ENCODE assay signal across 18 cellular contexts in genomic region chr1:9352364-9353140, GRCh38. TPM values are rescaled to one million over a fixed set of nuclear protein-coding genes. Genes with fewer than 3 reads are reported as not detected.
DNase-seq lines count a peak whose midpoint lies in the region; ATAC-seq, FAIRE-seq and TF ChIP-seq lines count a peak whose summit lies in the region.
"Had no signal": no experiment of that assay in that cellular context is flagged by ENCODE, and none has a peak within 500 bp of the region (broad histone marks: within the 10 kb centered on the region; RNA-seq: fewer than 3 reads in every experiment).

No MANE protein-coding gene starts in this region.

- H3K9ac ChIP-seq in H1 (replicated peaks in 1 of 4; ENCODE audit: extremely low read depth in 1 of 4, low read depth in 3 of 4, low read length in 3 of 4) (no peak overlapping the region), neural progenitor cell (no peak overlapping the region)

- intact Hi-C loops in Right ventricle myocardium superior (cut with DNase I): no loop called here
- intact Hi-C loops in aorta (cut with DNase I): no loop called here

- no peak for TF ChIP-seq POLR2A in H1 (IDR thresholded peaks at IDR 0.05; ENCODE audit: control extremely low read depth in 1 of 2, low read depth in 2 of 2, low read length in 2 of 2)

- TF ChIP-seq RAD21 in H1 (IDR thresholded peaks at IDR 0.05 in 1 of 2, conservative IDR thresholded peaks at IDR 0.05 in 1 of 2; ENCODE audit: low read depth in 2 of 2, low read length in 2 of 2): no peak

- TF ChIP-seq EP300 in H1 (IDR thresholded peaks at IDR 0.05; ENCODE audit: borderline replicate concordance in 1 of 2, low read depth in 2 of 2, low read length in 2 of 2): no peak

- no peaks in the 10 kb centered on the region for H3K36me3 Mint-ChIP-seq in neural progenitor cell
- no peaks in the 10 kb centered on the region for H3K36me3 Mint-ChIP-seq in activated CD8-positive, alpha-beta T cell treated with anti-CD3 and anti-CD28 coated beads, Interleukin-2, amount 10 ng/mL, durations not matched to agents 7 days and 5 days (ENCODE audit: low read depth)
- no peaks in the 10 kb centered on the region for H3K36me3 Mint-ChIP-seq in activated naive CD8-positive, alpha-beta T cell treated with anti-CD3 and anti-CD28 coated beads, Interleukin-2, amount 50 U/mL, for 24 hours (ENCODE audit: low read depth)
- H3K36me3 Mint-ChIP-seq: activated naive CD8-positive, alpha-beta T cell treated with anti-CD3 and anti-CD28 coated beads for 36 hours had no signal

- no peak overlapping the region for H2BK12ac ChIP-seq in H1 (ENCODE audit: low read depth, low read length)

- H3K56ac ChIP-seq in H1 (replicated peaks; ENCODE audit: insufficient read length, low read depth, low read length): no peak overlapping the region

- H3K4me2 ChIP-seq in H1 (ENCODE audit: insufficient read depth in 1 of 2, low read depth in 2 of 2, low read length in 2 of 2) (no peak overlapping the region), neural progenitor cell (no peak overlapping the region)

- no peak overlapping the region for H3K27ac Mint-ChIP-seq in neural progenitor cell
- H3K27ac Mint-ChIP-seq in activated CD8-positive, alpha-beta T cell treated with anti-CD3 and anti-CD28 coated beads, Interleukin-2, amount 10 ng/mL, durations not matched to agents 7 days and 5 days: no peak overlapping the region
- H3K27ac Mint-ChIP-seq in activated naive CD8-positive, alpha-beta T cell treated with anti-CD3 and anti-CD28 coated beads, Interleukin-2, amount 50 U/mL, for 24 hours: no peak overlapping the region
- H3K27ac Mint-ChIP-seq: activated naive CD8-positive, alpha-beta T cell treated with anti-CD3 and anti-CD28 coated beads for 36 hours; T-cell had no signal

- H3K9me3 ChIP-seq in cardiac muscle cell (ENCODE audit: low read depth): no peaks in the 10 kb centered on the region
- no peaks in the 10 kb centered on the region for H3K9me3 ChIP-seq in H1 (ENCODE audit: insufficient read depth in 2 of 2, low read depth in 1 of 2, low read length in 1 of 2)
- H3K9me3 ChIP-seq in neural progenitor cell (ENCODE audit: low read depth): no peaks in the 10 kb centered on the region
- H3K9me3 ChIP-seq in aorta (ENCODE audit: control insufficient read depth, low read length): no peaks in the 10 kb centered on the region
- H3K9me3 ChIP-seq: heart left ventricle had no signal

- H3F3A ChIP-seq in neural progenitor cell (ENCODE audit: low read depth): no peaks in the 10 kb centered on the region

- H4K5ac ChIP-seq in H1 (ENCODE audit: insufficient read length, low read depth, low read length): no peak overlapping the region

- no peak overlapping the region for H4K91ac ChIP-seq in H1 (replicated peaks; ENCODE audit: insufficient read length, low read length)

- no peaks in the 10 kb centered on the region for H3K36me3 ChIP-seq in cardiac muscle cell
- H3K36me3 ChIP-seq in H1 (ENCODE audit: control insufficient read depth in 2 of 4, insufficient read depth in 4 of 4, low read length in 3 of 4): no peaks in the 10 kb centered on the region; a peak in 1 of 8 replicates
- H3K36me3 ChIP-seq in neural progenitor cell: no peaks in the 10 kb centered on the region
- H3K36me3 ChIP-seq in aorta (ENCODE audit: control insufficient read depth in 1 of 2, insufficient read depth in 2 of 2, low read length in 1 of 2): peaks cover 0 to 4% of the 10 kb centered on the region in 2 donors

- peak overlapping the region; percentile 18 for H3K27ac ChIP-seq in cardiac muscle cell
- H3K27ac ChIP-seq in H1 (ENCODE audit: low read depth, low read length): no peak overlapping the region
- H3K27ac ChIP-seq in neural progenitor cell: no peak overlapping the region
- H3K27ac ChIP-seq in aorta (ENCODE audit: low read depth in 1 of 2, low read length in 2 of 2): peak overlapping the region; percentile 32 to 67

- H2BK15ac ChIP-seq in H1 (ENCODE audit: low read length): no peak overlapping the region

- ATAC-seq in Right ventricle myocardium superior (ENCODE audit: poor library complexity) (no peak), aorta (ENCODE audit: low FRiP score) (no peak)
- ATAC-seq in activated CD8-positive, alpha-beta T cell treated with anti-CD3 and anti-CD28 coated beads, Interleukin-2, amount 10 ng/mL, durations not matched to agents 7 days and 5 days: no peak
- no peak for ATAC-seq in activated naive CD8-positive, alpha-beta T cell treated with anti-CD3 and anti-CD28 coated beads, Interleukin-2, amount 50 U/mL, for 24 hours
- ATAC-seq: activated CD4-positive, CD25-positive, alpha-beta regulatory T cell treated with anti-CD3 and anti-CD28 coated beads, Interleukin-2, amount 50 U/mL, for 24 hours; heart left ventricle; T-cell had no signal

- H3K4me1 ChIP-seq in cardiac muscle cell (ENCODE audit: low read depth) (peaks cover 6% of the 10 kb centered on the region), H1 (replicated peaks in 1 of 4; ENCODE audit: control insufficient read depth in 3 of 4, insufficient read depth in 4 of 4, low read length in 3 of 4) (peaks cover under 1 to 18% (median 6%) of the 10 kb centered on the region in 4 experiments), neural progenitor cell (peaks cover 6% of the 10 kb centered on the region), aorta (ENCODE audit: control insufficient read depth in 1 of 2, insufficient read depth in 2 of 2, low read length in 2 of 2) (no peaks in the 10 kb centered on the region)

- H3K23ac ChIP-seq in H1 (ENCODE audit: insufficient read length): no peak overlapping the region

- no peak for TF ChIP-seq CTCF in cardiac muscle cell (IDR thresholded peaks at IDR 0.05; ENCODE audit: low read depth, low read length)
- TF ChIP-seq CTCF in H1 (IDR thresholded peaks at IDR 0.05; ENCODE audit: control extremely low read depth in 1 of 3, insufficient read depth in 1 of 3, low read depth in 1 of 3, low read length in 3 of 3): no peak
- peak; percentile 43 for TF ChIP-seq CTCF in neural progenitor cell (IDR thresholded peaks at IDR 0.05)

- H3K14ac ChIP-seq in H1 (ENCODE audit: insufficient read length): no peak overlapping the region

- H3K27me3 Mint-ChIP-seq in neural progenitor cell (ENCODE audit: insufficient read depth, low read depth): peaks cover 5% of the 10 kb centered on the region
- no peaks in the 10 kb centered on the region for H3K27me3 Mint-ChIP-seq in activated CD8-positive, alpha-beta T cell treated with anti-CD3 and anti-CD28 coated beads, Interleukin-2, amount 10 ng/mL, durations not matched to agents 7 days and 5 days (ENCODE audit: low read depth)
- H3K27me3 Mint-ChIP-seq in activated naive CD8-positive, alpha-beta T cell treated with anti-CD3 and anti-CD28 coated beads, Interleukin-2, amount 50 U/mL, for 24 hours: no peaks in the 10 kb centered on the region
- H3K27me3 Mint-ChIP-seq: activated naive CD8-positive, alpha-beta T cell treated with anti-CD3 and anti-CD28 coated beads for 36 hours; T-cell had no signal

- 78% methylated on average over 17 of the region's 22 CpGs; no CpG with 5 or more reads in 1 of the 2 experiments for WGBS in H1 (ENCODE audit: extremely low coverage in 1 of 2, insufficient coverage in 1 of 2, insufficient read length in 1 of 2, insufficient replicate concordance in 2 of 2, low coverage in 1 of 2, low lambda C conversion rate in 2 of 2, missing lambda C conversion rate in 1 of 2), 2 experiments
- 16 to 24% methylated on average over 20 to 22 of the region's 22 CpGs for WGBS in aorta, 2 donors

- H3K79me2 ChIP-seq in H1 (ENCODE audit: control insufficient read depth in 1 of 2, insufficient read depth in 2 of 2, low read length in 2 of 2): no peaks in the 10 kb centered on the region
- H3K79me2 ChIP-seq in neural progenitor cell (ENCODE audit: low read depth): no peaks in the 10 kb centered on the region

- H3K4me3 Mint-ChIP-seq in neural progenitor cell: no peak overlapping the region
- no peak overlapping the region for H3K4me3 Mint-ChIP-seq in activated CD8-positive, alpha-beta T cell treated with anti-CD3 and anti-CD28 coated beads, Interleukin-2, amount 10 ng/mL, durations not matched to agents 7 days and 5 days
- no peak overlapping the region for H3K4me3 Mint-ChIP-seq in activated naive CD8-positive, alpha-beta T cell treated with anti-CD3 and anti-CD28 coated beads, Interleukin-2, amount 50 U/mL, for 24 hours
- H3K4me3 Mint-ChIP-seq: activated naive CD8-positive, alpha-beta T cell treated with anti-CD3 and anti-CD28 coated beads for 36 hours; T-cell had no signal

- H3K4ac ChIP-seq in H1 (replicated peaks; ENCODE audit: insufficient read length, low read depth, low read length): no peak overlapping the region

- H2AFZ ChIP-seq in H1 (ENCODE audit: low read length) (no peak overlapping the region), neural progenitor cell (replicated peaks) (no peak overlapping the region)

- CTCF ChIA-PET in H1 (lab: Charles Lee; ENCODE audit: partially characterized antibody): interaction anchor here (0.8 to 1.6 kb wide), 8 partner anchors 10 to 139 kb away, joined by 3 read pairs; no protein-coding TSS in a partner anchor
- CTCF ChIA-PET in activated CD8-positive, alpha-beta T cell treated with anti-CD3 and anti-CD28 coated beads, Interleukin-2, amount 10 ng/mL, durations not matched to agents 7 days and 5 days (lab: Charles Lee): no interaction called here

- H2BK5ac ChIP-seq in H1 (ENCODE audit: low read depth, low read length): no peak overlapping the region

- no peak overlapping the region for H2BK20ac ChIP-seq in H1 (ENCODE audit: low read length)

- H4K20me1 ChIP-seq in H1 (replicated peaks in 1 of 2; ENCODE audit: control insufficient read depth in 1 of 2, insufficient read depth in 2 of 2, low read length in 2 of 2) (peaks cover 0 to 5% of the 10 kb centered on the region in 2 experiments), neural progenitor cell (ENCODE audit: low read depth) (no peaks in the 10 kb centered on the region)

- no peaks in the 10 kb centered on the region for H3K79me1 ChIP-seq in H1 (ENCODE audit: low read depth, low read length)

- H3K27me3 ChIP-seq in cardiac muscle cell (no peaks in the 10 kb centered on the region), H1 (replicated peaks in 1 of 4; ENCODE audit: control insufficient read depth in 3 of 4, extremely low read depth in 1 of 4, insufficient read depth in 3 of 4, low read length in 3 of 4) (no peaks in the 10 kb centered on the region), neural progenitor cell (no peaks in the 10 kb centered on the region), aorta (ENCODE audit: control insufficient read depth in 1 of 2, insufficient read depth in 2 of 2, low read length in 1 of 2) (no peaks in the 10 kb centered on the region)
- H3K27me3 ChIP-seq: heart left ventricle had no signal

- H4K8ac ChIP-seq in H1 (ENCODE audit: extremely low read depth, insufficient read depth, low read length): peak overlapping the region; percentile 16; the same call in 1 of the 2 replicates

- POLR2A ChIA-PET in H1 (lab: Charles Lee; ENCODE audit: partially characterized antibody): interaction anchor here (1.5 to 1.6 kb wide), 2 partner anchors 13 to 15 kb away, joined by 3 read pairs; no protein-coding TSS in a partner anchor
- POLR2A ChIA-PET in activated CD8-positive, alpha-beta T cell treated with anti-CD3 and anti-CD28 coated beads, Interleukin-2, amount 10 ng/mL, durations not matched to agents 7 days and 5 days (lab: Charles Lee): no interaction called here

- no peak for FAIRE-seq in H1 (lab: Jason Lieb, UNC)
- FAIRE-seq: RCC 7860 had no signal

- no peak overlapping the region for H3K18ac ChIP-seq in H1 (ENCODE audit: extremely low read depth, low read length)

- no peak overlapping the region for H2AK5ac ChIP-seq in H1 (ENCODE audit: low read depth, low read length)

- peaks cover 16% of the 10 kb centered on the region for H3K4me1 Mint-ChIP-seq in neural progenitor cell
- H3K4me1 Mint-ChIP-seq in activated CD8-positive, alpha-beta T cell treated with anti-CD3 and anti-CD28 coated beads, Interleukin-2, amount 10 ng/mL, durations not matched to agents 7 days and 5 days (ENCODE audit: low read depth): no peaks in the 10 kb centered on the region
- no peaks in the 10 kb centered on the region for H3K4me1 Mint-ChIP-seq in activated naive CD8-positive, alpha-beta T cell treated with anti-CD3 and anti-CD28 coated beads, Interleukin-2, amount 50 U/mL, for 24 hours
- H3K4me1 Mint-ChIP-seq: activated naive CD8-positive, alpha-beta T cell treated with anti-CD3 and anti-CD28 coated beads for 36 hours had no signal

- H3K4me3 ChIP-seq in cardiac muscle cell (no peak overlapping the region), H1 (ENCODE audit: extremely low read depth in 1 of 4, insufficient read depth in 2 of 4, low read depth in 3 of 4, low read length in 4 of 4) (no peak overlapping the region), neural progenitor cell (no peak overlapping the region), aorta (ENCODE audit: low read length in 2 of 2) (no peak overlapping the region)
- H3K4me3 ChIP-seq: heart left ventricle had no signal

- DNase-seq in cardiac muscle cell (ENCODE audit: low read depth in 1 of 2, low spot score in 1 of 2) (peak in 1 of 2 donors; percentile 26), Right ventricle myocardium superior (no peak), H1 (ENCODE audit: low read depth in 1 of 2, low spot score in 2 of 2) (no peak), neural progenitor cell (ENCODE audit: low spot score) (peak; percentile 50), aorta (no peak)
- DNase-seq in activated CD8-positive, alpha-beta T cell treated with anti-CD3 and anti-CD28 coated beads, Interleukin-2, amount 10 ng/mL, durations not matched to agents 7 days and 5 days: no peak
- no peak for DNase-seq in activated naive CD8-positive, alpha-beta T cell treated with anti-CD3 and anti-CD28 coated beads, Interleukin-2, amount 50 U/mL, for 24 hours
- DNase-seq in activated CD8-positive, alpha-beta memory T cell treated with anti-CD3 and anti-CD28 coated beads, Interleukin-2, amount 50 U/mL, for 4 hours: no peak
- DNase-seq: activated naive CD8-positive, alpha-beta T cell treated with anti-CD3 and anti-CD28 coated beads for 36 hours; activated T-cell treated with anti-CD3 and anti-CD28 coated beads for 4 hours; heart left ventricle; kidney glomerular epithelial cell; NCI-H1105; NCI-H526; stimulated activated CD8-positive, alpha-beta memory T cell treated with anti-CD3 and anti-CD28 coated beads, Interleukin-4, amount 100 ng/mL, for 48 hours; T-cell had no signal

- H3K23me2 ChIP-seq in H1 (ENCODE audit: low read depth, low read length): peaks cover 6% of the 10 kb centered on the region; the same call in 1 of the 2 replicates

- H2BK120ac ChIP-seq in H1 (replicated peaks; ENCODE audit: low read depth, low read length): no peak overlapping the region

- no peaks in the 10 kb centered on the region for H3K9me3 Mint-ChIP-seq in neural progenitor cell
- H3K9me3 Mint-ChIP-seq in activated CD8-positive, alpha-beta T cell treated with anti-CD3 and anti-CD28 coated beads, Interleukin-2, amount 10 ng/mL, durations not matched to agents 7 days and 5 days (ENCODE audit: insufficient read depth): no peaks in the 10 kb centered on the region
- H3K9me3 Mint-ChIP-seq in activated naive CD8-positive, alpha-beta T cell treated with anti-CD3 and anti-CD28 coated beads, Interleukin-2, amount 50 U/mL, for 24 hours: no peaks in the 10 kb centered on the region
- H3K9me3 Mint-ChIP-seq: activated naive CD8-positive, alpha-beta T cell treated with anti-CD3 and anti-CD28 coated beads for 36 hours; T-cell had no signal

RNA-seq across cellular contexts. Expression of gene SPSB1, which starts 59.9 kb away (rescaled TPM):
- total RNA-seq in cardiac muscle cell (2.7 and 5.4 TPM in 2 replicates), Right ventricle myocardium superior (13.0 TPM), neural progenitor cell (ENCODE audit: low replicate concordance) (2.8 and 7.1 TPM in 2 replicates), aorta (10 to 100 TPM; 34.8 to 62.0 TPM)
- polyA plus RNA-seq in cardiac muscle cell (3.2 and 4.6 TPM in 2 replicates), H1 (2011; rRNA removed) (6.4 and 8.2 TPM in 2 replicates), aorta (10 to 100 TPM; 21.2 to 36.8 TPM)
- 4.0 and 5.3 TPM in 2 replicates for total RNA-seq in H1 (2021; fragmentation: NEBNext Ultra II Directional; extraction: Animal tissue kit (Norgen Biotek cat#: 25700))
- 5.0 TPM for polyA plus RNA-seq in H1 (2011; cell fraction: cytosol; rRNA removed)
- polyA plus RNA-seq in H1 (2011; cell fraction: nucleus; rRNA removed): 5.0 TPM
- polyA plus RNA-seq in H1 (2012, experiment 1 of 2): 3.3 to 5.5 TPM (median 4.1 TPM) in 4 replicates
- 4.3 TPM for polyA plus RNA-seq in H1 (2012, experiment 2 of 2)
- polyA plus RNA-seq in H1 (2013, experiment 1 of 2): 2.6 TPM
- 2.9 TPM for polyA plus RNA-seq in H1 (2013, experiment 2 of 2)
- 5.3 and 7.5 TPM in 2 replicates for polyA minus RNA-seq in H1 (2011; rRNA and poly(A)+ RNA removed)
- 4.0 TPM for polyA minus RNA-seq in H1 (2011; cell fraction: cytosol; rRNA and poly(A)+ RNA removed)
- 2.9 TPM for polyA minus RNA-seq in H1 (2011; cell fraction: nucleus; rRNA and poly(A)+ RNA removed)
- total RNA-seq in activated CD8-positive, alpha-beta T cell treated with anti-CD3 and anti-CD28 coated beads, Interleukin-2, amount 10 ng/mL, durations not matched to agents 7 days and 5 days: 1 to 10 TPM; 1.1 TPM

Comparison
In these comparisons a context has a peak if more than half of its experiments do, and no peak if none do; other contexts are left out.
1. H3K27ac ChIP-seq: peak in cardiac muscle cell (single experiment) and aorta (2 of 2); none in H1 (single experiment) and neural progenitor cell (single experiment).